16 cellular contexts compared by ENCODE assay signal in genomic region chr17:41781404-41782110, GRCh38. TPM values are rescaled to one million over a fixed set of nuclear protein-coding genes. Genes with fewer than 3 reads are reported as not detected.
DNase-seq lines count a peak whose midpoint lies in the region; ATAC-seq and TF ChIP-seq lines count a peak whose summit lies in the region.
"Had no signal": no experiment of that assay in that cellular context is flagged by ENCODE, and none has a peak within 500 bp of the region (broad histone marks: within the 10 kb centered on the region; RNA-seq: fewer than 3 reads in every experiment).

No MANE protein-coding gene starts in this region.

- H3K9ac ChIP-seq in neural progenitor cell, result no peak overlapping the region

- no peaks in the 10 kb centered on the region for H3K27me3 ChIP-seq in cardiac muscle cell
- H3K27me3 ChIP-seq in gastroesophageal sphincter, result peaks cover 53% of the 10 kb centered on the region
- no peaks in the 10 kb centered on the region for H3K27me3 ChIP-seq in neural progenitor cell
- H3K27me3 ChIP-seq in H7 (ENCODE audit: control insufficient read depth, insufficient read depth, low read length), result no peaks in the 10 kb centered on the region

- DNase-seq in cardiac muscle cell (ENCODE audit: low read depth in 1 of 2, low spot score in 1 of 2) (peak in 1 of 2 donors; percentile 35), cardiac septum (ENCODE audit: low spot score) (no peak), neural progenitor cell (ENCODE audit: low spot score) (no peak), H7 (no peak), amygdala (lab: John Stamatoyannopoulos, UW) (no peak)
- DNase-seq in activated CD4-positive, alpha-beta memory T cell treated with anti-CD3 and anti-CD28 coated beads, Interleukin-2, amount 10 ng/mL, durations not matched to agents 7 days and 5 days, result no peak
- DNase-seq: activated CD4-positive, alpha-beta T cell treated with anti-CD3 and anti-CD28 coated beads, Interleukin-2, amount 50 U/mL, for 48 hours; activated naive CD4-positive, alpha-beta T cell treated with Interleukin-2 at 50 U/mL for 16 hours; KBM-7; natural killer cell; NCI-H2081 treated with DMSO at 0.1 percent for 48 hours; stimulated activated CD4-positive, alpha-beta T cell treated with anti-CD3 and anti-CD28 coated beads, Interleukin-1b, Interleukin-23, amount 100 ng/mL, for 48 hours; stimulated activated naive CD4-positive, alpha-beta T cell had no signal

- H3K27ac Mint-ChIP-seq in neural progenitor cell, result peak overlapping the region; percentile 74
- no peak overlapping the region for H3K27ac Mint-ChIP-seq in activated CD4-positive, alpha-beta memory T cell treated with anti-CD3 and anti-CD28 coated beads, Interleukin-2, amount 10 ng/mL, durations not matched to agents 7 days and 5 days
- H3K27ac Mint-ChIP-seq: natural killer cell had no signal

- peak overlapping the region; percentile 34 for H3K4me2 ChIP-seq in neural progenitor cell

- peaks cover 39% of the 10 kb centered on the region for H3K4me1 Mint-ChIP-seq in neural progenitor cell
- peaks cover 13% of the 10 kb centered on the region for H3K4me1 Mint-ChIP-seq in activated CD4-positive, alpha-beta memory T cell treated with anti-CD3 and anti-CD28 coated beads, Interleukin-2, amount 10 ng/mL, durations not matched to agents 7 days and 5 days

- CTCF ChIA-PET in activated CD4-positive, alpha-beta memory T cell treated with anti-CD3 and anti-CD28 coated beads, Interleukin-2, amount 10 ng/mL, durations not matched to agents 7 days and 5 days (lab: Charles Lee), result interaction anchor here (1.4 kb wide), 1 partner anchor 20 kb away, joined by 4 read pairs; no protein-coding TSS in a partner anchor

- H3K9me3 Mint-ChIP-seq in neural progenitor cell, result no peaks in the 10 kb centered on the region
- no peaks in the 10 kb centered on the region for H3K9me3 Mint-ChIP-seq in activated CD4-positive, alpha-beta memory T cell treated with anti-CD3 and anti-CD28 coated beads, Interleukin-2, amount 10 ng/mL, durations not matched to agents 7 days and 5 days
- H3K9me3 Mint-ChIP-seq: natural killer cell had no signal

- TF ChIP-seq CTCF in cardiac muscle cell (IDR thresholded peaks at IDR 0.05; ENCODE audit: low read depth, low read length) (no peak), gastroesophageal sphincter (IDR thresholded peaks at IDR 0.05) (no peak), neural progenitor cell (IDR thresholded peaks at IDR 0.05) (no peak)

- no peak overlapping the region for H2AFZ ChIP-seq in neural progenitor cell (replicated peaks)

- 35 to 95% methylated on average over 4 of the region's 13 CpGs for WGBS in gastroesophageal sphincter (ENCODE audit: low coverage in 1 of 2), 2 donors

- no peak overlapping the region for H3K4me3 ChIP-seq in cardiac muscle cell
- H3K4me3 ChIP-seq in gastroesophageal sphincter, result no peak overlapping the region
- no peak overlapping the region for H3K4me3 ChIP-seq in neural progenitor cell
- H3K4me3 ChIP-seq in H7 (ENCODE audit: insufficient read depth, low read depth, low read length), result no peak overlapping the region
- H3K4me3 ChIP-seq: HAP-1 had no signal

- H3K36me3 Mint-ChIP-seq in neural progenitor cell, result no peaks in the 10 kb centered on the region
- H3K36me3 Mint-ChIP-seq in activated CD4-positive, alpha-beta memory T cell treated with anti-CD3 and anti-CD28 coated beads, Interleukin-2, amount 10 ng/mL, durations not matched to agents 7 days and 5 days (ENCODE audit: low read depth), result no peaks in the 10 kb centered on the region
- H3K36me3 Mint-ChIP-seq: natural killer cell had no signal

- TF ChIP-seq POLR2A in gastroesophageal sphincter (IDR thresholded peaks at IDR 0.05), result no peak

- H3K27me3 Mint-ChIP-seq in neural progenitor cell (ENCODE audit: insufficient read depth, low read depth), result peaks cover 8% of the 10 kb centered on the region
- H3K27me3 Mint-ChIP-seq in activated CD4-positive, alpha-beta memory T cell treated with anti-CD3 and anti-CD28 coated beads, Interleukin-2, amount 10 ng/mL, durations not matched to agents 7 days and 5 days, result peaks cover 24% of the 10 kb centered on the region

- H3K79me2 ChIP-seq in neural progenitor cell (ENCODE audit: low read depth), result peaks cover 86% of the 10 kb centered on the region

- no peak for TF ChIP-seq EP300 in gastroesophageal sphincter (IDR thresholded peaks at IDR 0.05)

- ATAC-seq in gastroesophageal sphincter (no peak), HG02981 (IDR thresholded peaks at IDR 0.05; ENCODE audit: unreplicated experiment) (no peak)
- ATAC-seq: natural killer cell had no signal

- intact Hi-C loops in cardiac septum (cut with DNase I), result no loop called here

- H3K27ac ChIP-seq in cardiac muscle cell, result peak overlapping the region; percentile 88
- peak overlapping the region in 3 of 4 donors; percentile 53 to 60 (median 53) for H3K27ac ChIP-seq in gastroesophageal sphincter
- peak overlapping the region; percentile 66 for H3K27ac ChIP-seq in neural progenitor cell

- H3F3A ChIP-seq in neural progenitor cell (ENCODE audit: low read depth), result peaks cover 58% of the 10 kb centered on the region

- POLR2A ChIA-PET in activated CD4-positive, alpha-beta memory T cell treated with anti-CD3 and anti-CD28 coated beads, Interleukin-2, amount 10 ng/mL, durations not matched to agents 7 days and 5 days (lab: Charles Lee), result interaction anchor here (0.6 kb wide), 1 partner anchor 8 kb away, joined by 3 read pairs; no protein-coding TSS in a partner anchor

- H3K4me1 ChIP-seq in cardiac muscle cell (ENCODE audit: low read depth), result peaks cover 31% of the 10 kb centered on the region
- peaks cover 0 to 68% (median 46%) of the 10 kb centered on the region in 3 donors for H3K4me1 ChIP-seq in gastroesophageal sphincter
- H3K4me1 ChIP-seq in neural progenitor cell, result peaks cover 41% of the 10 kb centered on the region

- H3K36me3 ChIP-seq in cardiac muscle cell (no peaks in the 10 kb centered on the region), gastroesophageal sphincter (no peaks in the 10 kb centered on the region), neural progenitor cell (no peaks in the 10 kb centered on the region), H7 (replicated peaks; ENCODE audit: control insufficient read depth, insufficient read depth, low read length) (no peaks in the 10 kb centered on the region)
- H3K36me3 ChIP-seq: HAP-1 had no signal

- peak overlapping the region; percentile 52 for H3K4me3 Mint-ChIP-seq in neural progenitor cell
- no peak overlapping the region for H3K4me3 Mint-ChIP-seq in activated CD4-positive, alpha-beta memory T cell treated with anti-CD3 and anti-CD28 coated beads, Interleukin-2, amount 10 ng/mL, durations not matched to agents 7 days and 5 days
- H3K4me3 Mint-ChIP-seq: natural killer cell had no signal

- no peaks in the 10 kb centered on the region for H3K9me3 ChIP-seq in cardiac muscle cell (ENCODE audit: low read depth)
- no peaks in the 10 kb centered on the region for H3K9me3 ChIP-seq in gastroesophageal sphincter
- H3K9me3 ChIP-seq in neural progenitor cell (ENCODE audit: low read depth), result no peaks in the 10 kb centered on the region
- H3K9me3 ChIP-seq: HAP-1 had no signal

- peaks cover 54% of the 10 kb centered on the region for H4K20me1 ChIP-seq in neural progenitor cell (ENCODE audit: low read depth)

RNA-seq across cellular contexts. Expression of gene JUP, which starts 5.0 kb away (rescaled TPM):
- 296 and 359 TPM in 2 replicates for total RNA-seq in cardiac muscle cell
- polyA plus RNA-seq in cardiac muscle cell, result 160 and 206 TPM in 2 replicates
- total RNA-seq in cardiac septum, result 150 TPM
- total RNA-seq in gastroesophageal sphincter, result 10 to 100 TPM; 30.8 to 60.9 (median 41.7) TPM
- total RNA-seq in neural progenitor cell (ENCODE audit: low replicate concordance), result 28.5 and 91.8 TPM in 2 replicates
- total RNA-seq in activated CD4-positive, alpha-beta memory T cell treated with anti-CD3 and anti-CD28 coated beads, Interleukin-2, amount 10 ng/mL, durations not matched to agents 7 days and 5 days, result under 1 TPM; 0.35 to 0.45 TPM
- total RNA-seq in H7 (2014; rRNA removed; shearing (Covaris generic)), result 58.4 and 68.5 TPM in 2 replicates

RNA-seq across cellular contexts. Expression of gene P3H4, which starts 30.2 kb away (rescaled TPM):
- total RNA-seq in cardiac muscle cell (118 and 153 TPM in 2 replicates), cardiac septum (5.1 TPM), gastroesophageal sphincter (10 to 100 TPM in 3 of 4 donors, 1 to 10 TPM in 1; 8.3 to 20.9 (median 19.1) TPM), neural progenitor cell (ENCODE audit: low replicate concordance) (18.7 and 48.5 TPM in 2 replicates)
- 137 and 138 TPM in 2 replicates for polyA plus RNA-seq in cardiac muscle cell
- 1 to 10 TPM; 1.8 to 1.9 TPM for total RNA-seq in activated CD4-positive, alpha-beta memory T cell treated with anti-CD3 and anti-CD28 coated beads, Interleukin-2, amount 10 ng/mL, durations not matched to agents 7 days and 5 days
- total RNA-seq in H7 (2014; rRNA removed; shearing (Covaris generic)), result 34.7 and 44.6 TPM in 2 replicates

RNA-seq across cellular contexts. Expression of gene FKBP10, which starts 31.2 kb away (rescaled TPM):
- 265 and 336 TPM in 2 replicates for total RNA-seq in cardiac muscle cell
- 113 and 165 TPM in 2 replicates for polyA plus RNA-seq in cardiac muscle cell
- 17.7 TPM for total RNA-seq in cardiac septum
- 10 to 100 TPM; 33.7 to 43.2 (median 38.2) TPM for total RNA-seq in gastroesophageal sphincter
- 108 and 231 TPM in 2 replicates for total RNA-seq in neural progenitor cell (ENCODE audit: low replicate concordance)
- total RNA-seq in activated CD4-positive, alpha-beta memory T cell treated with anti-CD3 and anti-CD28 coated beads, Interleukin-2, amount 10 ng/mL, durations not matched to agents 7 days and 5 days, result not detected
- 206 and 213 TPM in 2 replicates for total RNA-seq in H7 (2014; rRNA removed; shearing (Covaris generic))

RNA-seq across cellular contexts. Expression of gene HAP1, which starts 47.1 kb away (rescaled TPM):
- total RNA-seq in cardiac muscle cell, result 0.98 and 1.8 TPM in 2 replicates
- 0.80 and 2.1 TPM in 2 replicates for polyA plus RNA-seq in cardiac muscle cell
- total RNA-seq in cardiac septum, result 0.08 TPM
- under 1 TPM in 1 of 4 donors, not detected in 3; 0.54 TPM for total RNA-seq in gastroesophageal sphincter
- total RNA-seq in neural progenitor cell (ENCODE audit: low replicate concordance), result 0.45 and 1.7 TPM in 2 replicates
- total RNA-seq in activated CD4-positive, alpha-beta memory T cell treated with anti-CD3 and anti-CD28 coated beads, Interleukin-2, amount 10 ng/mL, durations not matched to agents 7 days and 5 days, result under 1 TPM; 0.05 TPM
- 0.28 and 0.48 TPM in 2 replicates for total RNA-seq in H7 (2014; rRNA removed; shearing (Covaris generic))
- total RNA-seq: natural killer cell had no signal

RNA-seq across cellular contexts. Expression of gene NT5C3B, which starts 54.5 kb away (rescaled TPM):
- 164 and 190 TPM in 2 replicates for total RNA-seq in cardiac muscle cell
- 221 and 222 TPM in 2 replicates for polyA plus RNA-seq in cardiac muscle cell
- total RNA-seq in cardiac septum, result 22.8 TPM
- total RNA-seq in gastroesophageal sphincter, result 10 to 100 TPM; 64.8 to 83.7 (median 71.5) TPM
- 99.5 and 106 TPM in 2 replicates for total RNA-seq in neural progenitor cell (ENCODE audit: low replicate concordance)
- 10 to 100 TPM; 16.1 to 19.0 TPM for total RNA-seq in activated CD4-positive, alpha-beta memory T cell treated with anti-CD3 and anti-CD28 coated beads, Interleukin-2, amount 10 ng/mL, durations not matched to agents 7 days and 5 days
- 62.2 and 77.1 TPM in 2 replicates for total RNA-seq in H7 (2014; rRNA removed; shearing (Covaris generic))

Comparison
In these comparisons a context has a peak if more than half of its experiments do, and no peak if none do; other contexts are left out.
1. RNA of gene JUP, which starts 5.0 kb away (total RNA-seq): 296 to 359 TPM in cardiac muscle cell, 150 TPM in cardiac septum (single experiment), 58.4 to 68.5 TPM in H7, 30.8 to 60.9 TPM in gastroesophageal sphincter and 28.5 to 91.8 TPM in neural progenitor cell; 0.35 to 0.45 TPM in activated CD4-positive, alpha-beta memory T cell treated with anti-CD3 and anti-CD28 coated beads, Interleukin-2, amount 10 ng/mL, durations not matched to agents 7 days and 5 days; every median in the first group is over 10 times any median in the second.
2. RNA of gene FKBP10, which starts 31.2 kb away (total RNA-seq): 265 to 336 TPM in cardiac muscle cell, 206 to 213 TPM in H7, 108 to 231 TPM in neural progenitor cell, 33.7 to 43.2 TPM in gastroesophageal sphincter and 17.7 TPM in cardiac septum (single experiment); not detected in activated CD4-positive, alpha-beta memory T cell treated with anti-CD3 and anti-CD28 coated beads, Interleukin-2, amount 10 ng/mL, durations not matched to agents 7 days and 5 days; every median in the first group is over 10 times any median in the second.
3. Peak in every context shown above with its lines, with median percentiles within 50 percentile points of each other: H3K27ac ChIP-seq.